In genomic region chr1:44251486-44251885, GRCh38 we compare ENCODE assay signal across 23 cellular contexts.
"Had no signal": no experiment of that assay in that cellular context is flagged by ENCODE, and none has a peak within 500 bp of the region (broad histone marks: within the 10 kb centered on the region; RNA-seq: fewer than 3 reads in every experiment).

No MANE protein-coding gene starts in this region.

- H3K27ac Mint-ChIP-seq: activated CD4-positive, alpha-beta memory T cell treated with anti-CD3 and anti-CD28 coated beads for 36 hours; activated CD4-positive, alpha-beta T cell treated with anti-CD3 and anti-CD28 coated beads, Interleukin-2, amount 10 ng/mL, durations not matched to agents 7 days and 5 days; activated naive CD8-positive, alpha-beta T cell treated with anti-CD3 and anti-CD28 coated beads, Interleukin-2, amount 50 U/mL, for 24 hours; T-cell had no signal

- H3K27me3 ChIP-seq: ascending aorta, body of pancreas had no signal

- H3K4me3 Mint-ChIP-seq: activated CD4-positive, alpha-beta memory T cell treated with anti-CD3 and anti-CD28 coated beads for 36 hours; activated CD4-positive, alpha-beta T cell treated with anti-CD3 and anti-CD28 coated beads, Interleukin-2, amount 10 ng/mL, durations not matched to agents 7 days and 5 days; activated naive CD8-positive, alpha-beta T cell treated with anti-CD3 and anti-CD28 coated beads, Interleukin-2, amount 50 U/mL, for 24 hours; central memory CD8-positive, alpha-beta T cell; T-cell had no signal

- H3K4me1 ChIP-seq: ascending aorta, body of pancreas had no signal

- H3K4me3 ChIP-seq: ascending aorta, body of pancreas had no signal

- ATAC-seq: activated naive CD4-positive, alpha-beta T cell treated with anti-CD3 and anti-CD28 coated beads, Interleukin-2, amount 50 U/mL, for 72 hours; activated naive CD8-positive, alpha-beta T cell treated with anti-CD3 and anti-CD28 coated beads, Interleukin-2, amount 50 U/mL, for 24 hours; body of pancreas; T-cell had no signal

- H3K9me3 ChIP-seq: ascending aorta, body of pancreas had no signal

- H3K27me3 Mint-ChIP-seq: activated CD4-positive, alpha-beta memory T cell treated with anti-CD3 and anti-CD28 coated beads for 36 hours; activated CD4-positive, alpha-beta T cell treated with anti-CD3 and anti-CD28 coated beads, Interleukin-2, amount 10 ng/mL, durations not matched to agents 7 days and 5 days; activated naive CD8-positive, alpha-beta T cell treated with anti-CD3 and anti-CD28 coated beads, Interleukin-2, amount 50 U/mL, for 24 hours; central memory CD8-positive, alpha-beta T cell; T-cell had no signal

- H3K4me1 Mint-ChIP-seq: activated CD4-positive, alpha-beta T cell treated with anti-CD3 and anti-CD28 coated beads, Interleukin-2, amount 10 ng/mL, durations not matched to agents 7 days and 5 days; activated naive CD8-positive, alpha-beta T cell treated with anti-CD3 and anti-CD28 coated beads, Interleukin-2, amount 50 U/mL, for 24 hours; central memory CD8-positive, alpha-beta T cell; T-cell had no signal

- H3K9me3 Mint-ChIP-seq: activated CD4-positive, alpha-beta memory T cell treated with anti-CD3 and anti-CD28 coated beads for 36 hours; activated CD4-positive, alpha-beta T cell treated with anti-CD3 and anti-CD28 coated beads, Interleukin-2, amount 10 ng/mL, durations not matched to agents 7 days and 5 days; activated naive CD4-positive, alpha-beta T cell treated with anti-CD3 and anti-CD28 coated beads, Interleukin-2, amount 50 U/mL, for 72 hours; activated naive CD8-positive, alpha-beta T cell treated with anti-CD3 and anti-CD28 coated beads, Interleukin-2, amount 50 U/mL, for 24 hours; central memory CD8-positive, alpha-beta T cell; T-cell had no signal

- H3K36me3 Mint-ChIP-seq: activated CD4-positive, alpha-beta memory T cell treated with anti-CD3 and anti-CD28 coated beads for 36 hours; activated naive CD4-positive, alpha-beta T cell treated with anti-CD3 and anti-CD28 coated beads, Interleukin-2, amount 50 U/mL, for 72 hours had no signal

- DNase-seq: activated CD4-positive, alpha-beta memory T cell treated with anti-CD3 and anti-CD28 coated beads for 36 hours; activated CD4-positive, alpha-beta T cell treated with anti-CD3 and anti-CD28 coated beads, Interleukin-2, amount 10 ng/mL, durations not matched to agents 7 days and 5 days; activated CD4-positive, CD25-positive, alpha-beta regulatory T cell; activated CD8-positive, alpha-beta memory T cell treated with anti-CD3 and anti-CD28 coated beads, Interleukin-2, amount 50 U/mL, for 4 hours; activated effector memory CD4-positive, alpha-beta T cell treated with Interleukin-2 at 50 U/mL for 16 hours; activated naive CD4-positive, alpha-beta T cell; activated naive CD8-positive, alpha-beta T cell treated with anti-CD3 and anti-CD28 coated beads, Interleukin-2, amount 50 U/mL, for 24 hours; activated T-cell treated with anti-CD3 and anti-CD28 coated beads, Interleukin-2, amount 50 U/mL, for 1 hour; amniotic stem cell; body of pancreas; IMR-90; Kasumi-1; KBM-7; NCI-H1048; NCI-H1694; NCI-H69; SIG-M5; T-cell; T-helper 2 cell; T1000 had no signal
